In genomic region chr6:169701953-169702639, GRCh38 we compare ENCODE assay signal across 8 cellular contexts. TPM values are rescaled to one million over a fixed set of nuclear protein-coding genes. Genes with fewer than 3 reads are reported as not detected.
DNase-seq lines count a peak whose midpoint lies in the region; ATAC-seq, FAIRE-seq and TF ChIP-seq lines count a peak whose summit lies in the region.

Gene C6orf120 (plus strand): TSS chr6:169702126. CDS start chr6:169702460, 334 bp downstream.
Gene WDR27 (minus strand): TSS chr6:169702029. CDS start chr6:169689005, 13,024 bp downstream.

- peaks cover 48% of the 10 kb centered on the region for H3K4me1 Mint-ChIP-seq in activated CD8-positive, alpha-beta memory T cell treated with anti-CD3 and anti-CD28 coated beads, Interleukin-2, amount 10 ng/mL, durations not matched to agents 7 days and 5 days
- peaks cover 28% of the 10 kb centered on the region for H3K4me1 Mint-ChIP-seq in endodermal cell

- H3K27me3 ChIP-seq in endodermal cell (ENCODE audit: control insufficient read depth, insufficient read depth, low read length, poor library complexity, severe bottlenecking) = no peaks in the 10 kb centered on the region

- TF ChIP-seq CTCF in endodermal cell (conservative IDR thresholded peaks at IDR 0.05) = no peak

- peaks cover 63% of the 10 kb centered on the region for H3K36me3 ChIP-seq in endodermal cell (ENCODE audit: control insufficient read depth, insufficient read depth, low read length)

- peaks cover 11% of the 10 kb centered on the region for H3K4me1 ChIP-seq in endodermal cell (ENCODE audit: control insufficient read depth, insufficient read depth, low read length)

- CTCF ChIA-PET in activated CD8-positive, alpha-beta memory T cell treated with anti-CD3 and anti-CD28 coated beads, Interleukin-2, amount 10 ng/mL, durations not matched to agents 7 days and 5 days (lab: Charles Lee) = interaction anchor here (0.6 to 6.0 kb wide), 5 partner anchors 9 to 197 kb away, joined by 3 to 37 read pairs (median 5); no protein-coding TSS in a partner anchor

- 0% methylated on average over 21 to 73 of the region's 73 CpGs for WGBS in endodermal cell (ENCODE audit: insufficient coverage in 1 of 2, insufficient read length in 1 of 2), 2 experiments

- peak within 1 kb of the TSS; percentile 83 for H3K9ac ChIP-seq in endodermal cell (ENCODE audit: extremely low read depth, low read length, poor library complexity, severe bottlenecking)

- peak within 1 kb of the TSS; percentile 94 for H3K27ac Mint-ChIP-seq in activated CD8-positive, alpha-beta memory T cell treated with anti-CD3 and anti-CD28 coated beads, Interleukin-2, amount 10 ng/mL, durations not matched to agents 7 days and 5 days
- H3K27ac Mint-ChIP-seq in endodermal cell = peak within 1 kb of the TSS; percentile 96

- ATAC-seq in GM21367 (IDR thresholded peaks at IDR 0.05; ENCODE audit: unreplicated experiment) = peak; percentile 96
- ATAC-seq in activated CD8-positive, alpha-beta memory T cell treated with anti-CD3 and anti-CD28 coated beads, Interleukin-2, amount 10 ng/mL, durations not matched to agents 7 days and 5 days = peak; percentile 94

- DNase-seq in COR-L47 (lab: John Stamatoyannopoulos, UW) (peak; percentile 93), HTR-8/SVneo (ENCODE audit: insufficient read length, low spot score) (peak; percentile 86), NOMO-1 treated with dmso at 0.1 percent for 144 hours (lab: John Stamatoyannopoulos, UW; ENCODE audit: unreplicated experiment) (peak; percentile 93), endodermal cell (peak; percentile 98), mesenteric fat pad (ENCODE audit: low spot score) (peak; percentile 99)
- DNase-seq in activated CD8-positive, alpha-beta memory T cell treated with anti-CD3 and anti-CD28 coated beads, Interleukin-2, amount 10 ng/mL, durations not matched to agents 7 days and 5 days = peak; percentile 97
- peak; percentile 98 for DNase-seq in stimulated activated CD8-positive, alpha-beta memory T cell treated with anti-CD3 and anti-CD28 coated beads, Interleukin-15, amount 100 ng/mL, for 24 hours (ENCODE audit: low read depth)

- H3K36me3 Mint-ChIP-seq in activated CD8-positive, alpha-beta memory T cell treated with anti-CD3 and anti-CD28 coated beads, Interleukin-2, amount 10 ng/mL, durations not matched to agents 7 days and 5 days = peaks cover 21% of the 10 kb centered on the region
- H3K36me3 Mint-ChIP-seq in endodermal cell (ENCODE audit: low read depth) = peaks cover 34% of the 10 kb centered on the region

- H3K4me3 Mint-ChIP-seq in activated CD8-positive, alpha-beta memory T cell treated with anti-CD3 and anti-CD28 coated beads, Interleukin-2, amount 10 ng/mL, durations not matched to agents 7 days and 5 days = peak within 1 kb of the TSS; percentile 92
- H3K4me3 Mint-ChIP-seq in endodermal cell = peak within 1 kb of the TSS; percentile 91

- FAIRE-seq in HTR-8/SVneo (lab: Jason Lieb, UNC) = peak; percentile 60

- H3K27ac ChIP-seq in endodermal cell (ENCODE audit: low read depth, low read length) = peak within 1 kb of the TSS; percentile 90

- H3K9me3 Mint-ChIP-seq in activated CD8-positive, alpha-beta memory T cell treated with anti-CD3 and anti-CD28 coated beads, Interleukin-2, amount 10 ng/mL, durations not matched to agents 7 days and 5 days (ENCODE audit: low read depth) = no peaks in the 10 kb centered on the region
- H3K9me3 Mint-ChIP-seq in endodermal cell = peaks cover 6% of the 10 kb centered on the region

- H3K9me3 ChIP-seq in endodermal cell (ENCODE audit: control insufficient read depth, low read length) = peaks cover 12% of the 10 kb centered on the region

- H3K27me3 Mint-ChIP-seq in activated CD8-positive, alpha-beta memory T cell treated with anti-CD3 and anti-CD28 coated beads, Interleukin-2, amount 10 ng/mL, durations not matched to agents 7 days and 5 days = no peaks in the 10 kb centered on the region
- no peaks in the 10 kb centered on the region for H3K27me3 Mint-ChIP-seq in endodermal cell (ENCODE audit: insufficient read depth)

- H3K4me3 ChIP-seq in endodermal cell (ENCODE audit: low read length) = peak within 1 kb of the TSS; percentile 95

RNA-seq across cellular contexts. Expression of gene C6orf120, which starts in this region (rescaled TPM):
- 10 to 100 TPM; 19.3 to 20.3 TPM for total RNA-seq in activated CD8-positive, alpha-beta memory T cell treated with anti-CD3 and anti-CD28 coated beads, Interleukin-2, amount 10 ng/mL, durations not matched to agents 7 days and 5 days
- total RNA-seq in endodermal cell (10 to 100 TPM; 24.0 to 29.7 TPM), mesenteric fat pad (34.4 TPM)
- polyA plus RNA-seq in endodermal cell (2013, experiment 1 of 2) = 36.7 TPM
- polyA plus RNA-seq in endodermal cell (2013, experiment 2 of 2) = 32.7 TPM

RNA-seq across cellular contexts. Expression of gene WDR27, which starts in this region (rescaled TPM):
- total RNA-seq in activated CD8-positive, alpha-beta memory T cell treated with anti-CD3 and anti-CD28 coated beads, Interleukin-2, amount 10 ng/mL, durations not matched to agents 7 days and 5 days = 10 to 100 TPM; 31.2 to 36.2 TPM
- total RNA-seq in endodermal cell (100 to 1,000 TPM in 1 of 2 donors, 10 to 100 TPM in 1; 94.4 to 110 TPM), mesenteric fat pad (24.6 TPM)
- 93.7 TPM for polyA plus RNA-seq in endodermal cell (2013, experiment 1 of 2)
- polyA plus RNA-seq in endodermal cell (2013, experiment 2 of 2) = 75.1 TPM

Comparison
In these comparisons a context has a peak if more than half of its experiments do, and no peak if none do; other contexts are left out.
1. Peak in every context shown above with its lines: DNase-seq, ATAC-seq, H3K4me3 ChIP-seq and H3K27ac ChIP-seq.